Comparison of ENCODE assay signal across 8 cellular contexts in the genomic region with DNA sequence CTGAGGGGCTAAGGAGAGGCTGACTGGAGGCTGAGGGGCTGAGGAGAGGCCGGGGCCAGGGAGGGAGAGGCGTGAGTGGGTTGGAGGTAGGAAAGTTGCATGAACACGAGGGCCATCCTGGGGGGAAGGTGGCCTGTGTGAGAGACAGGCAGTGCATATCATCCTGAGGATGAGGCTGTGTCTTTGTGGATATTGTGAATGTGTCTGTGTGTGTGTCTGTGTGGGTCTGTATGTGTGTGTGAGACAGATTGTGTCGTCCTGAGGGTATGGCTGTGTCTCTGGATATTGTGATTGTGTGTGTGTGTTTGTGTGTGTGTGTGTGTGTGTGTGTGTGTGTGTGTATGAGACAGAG. TPM values are rescaled to one million over a fixed set of nuclear protein-coding genes. Genes with fewer than 3 reads are reported as not detected.
DNase-seq lines count a peak whose midpoint lies in the region; ATAC-seq, FAIRE-seq and TF ChIP-seq lines count a peak whose summit lies in the region.

No MANE protein-coding gene starts in this region.

- H3K23me2 ChIP-seq in H9 (ENCODE audit: insufficient read length, low read depth, low read length, poor library complexity, severe bottlenecking): peaks cover 5% of the 10 kb centered on the region

- no peak overlapping the region for H3K23ac ChIP-seq in H9 (ENCODE audit: insufficient read length, low read depth, low read length)

- no peak for FAIRE-seq in A549 (lab: Jason Lieb, UNC)
- FAIRE-seq in GM19239 (lab: Jason Lieb, UNC): no peak

- no peak overlapping the region for H2BK5ac ChIP-seq in H9 (ENCODE audit: insufficient read length, low read length)

- TF ChIP-seq CTCF in A549 (IDR thresholded peaks at IDR 0.05) (no peak), H9 (conservative IDR thresholded peaks at IDR 0.05) (no peak), WI38 (IDR thresholded peaks at IDR 0.05; ENCODE audit: low read depth, low read length) (no peak), hepatocyte (IDR thresholded peaks at IDR 0.05; ENCODE audit: poor library complexity) (no peak)

- H3K79me2 ChIP-seq in H9 (ENCODE audit: insufficient read depth, low read length) (peaks cover 2% of the 10 kb centered on the region; the same call in 1 of the 2 replicates), hepatocyte (peaks cover 44% of the 10 kb centered on the region)

- no peak overlapping the region for H2AFZ ChIP-seq in H9 (ENCODE audit: low read length)
- peak overlapping the region; percentile 55 for H2AFZ ChIP-seq in hepatocyte

- no peak for TF ChIP-seq EP300 in A549 (IDR thresholded peaks at IDR 0.05)

- H3T11ph ChIP-seq in H9 (ENCODE audit: low read length): no peak overlapping the region

- peak overlapping the region; percentile 98 for H3K4me3 Mint-ChIP-seq in H9
- peak overlapping the region; percentile 88 for H3K4me3 Mint-ChIP-seq in stimulated activated effector memory CD8-positive, alpha-beta T cell treated with anti-CD3 and anti-CD28 coated beads, Interleukin-12 subunit alpha, Interleukin-12 subunit beta, amount 100 ng/mL, for 72 hours

- H4K8ac ChIP-seq in H9 (replicated peaks; ENCODE audit: insufficient read length, low read depth, low read length): no peak overlapping the region

- H3K18ac ChIP-seq in H9 (ENCODE audit: insufficient read length, low read depth, low read length): no peak overlapping the region

- no peaks in the 10 kb centered on the region for H4K20me1 ChIP-seq in H9 (ENCODE audit: control insufficient read depth, insufficient read depth, insufficient read length)
- H4K20me1 ChIP-seq in hepatocyte (ENCODE audit: insufficient read depth, poor library complexity, severe bottlenecking): no peaks in the 10 kb centered on the region

- WGBS in A549 (ENCODE audit: missing lambda C conversion rate): 0% methylated on average over 4 of the region's 4 CpGs
- WGBS in H9 (ENCODE audit: extremely low coverage, insufficient read length, low lambda C conversion rate): no CpG with 5 or more reads among the region's 4 CpGs
- WGBS in hepatocyte (ENCODE audit: low lambda C conversion rate, missing lambda C conversion rate): 0% methylated on average over 1 of the region's 4 CpGs

- H3K27me3 Mint-ChIP-seq in H9 (ENCODE audit: low read depth): no peaks in the 10 kb centered on the region

- H2BK20ac ChIP-seq in H9 (ENCODE audit: low read depth, low read length, poor library complexity, severe bottlenecking): no peak overlapping the region

- no peaks in the 10 kb centered on the region for H3K36me3 ChIP-seq in hepatocyte (replicated peaks; ENCODE audit: insufficient read depth, low read depth)

- H3K4ac ChIP-seq in H9 (ENCODE audit: low read depth, low read length): no peak overlapping the region

- H3K9me2 ChIP-seq in hepatocyte (replicated peaks; ENCODE audit: insufficient read depth): no peaks in the 10 kb centered on the region

- H3K4me1 ChIP-seq in A549 (no peaks in the 10 kb centered on the region), H9 (ENCODE audit: insufficient read depth, low read length) (no peaks in the 10 kb centered on the region; the same call in 1 of the 2 replicates), hepatocyte (ENCODE audit: insufficient read depth) (peaks cover 5% of the 10 kb centered on the region)

- DNase-seq in A549 (ENCODE audit: low read depth in 1 of 2, low spot score in 1 of 2) (no peak), H9 (no peak), hepatocyte (ENCODE audit: low spot score) (no peak), GM19239 (ENCODE audit: insufficient read length, low spot score) (no peak), DMS53 treated with DMSO at 0.1 percent for 48 hours (lab: John Stamatoyannopoulos, UW; ENCODE audit: unreplicated experiment) (no peak)
- no peak for DNase-seq in stimulated activated effector memory CD8-positive, alpha-beta T cell treated with anti-CD3 and anti-CD28 coated beads, Interleukin-12 subunit alpha, Interleukin-12 subunit beta, amount 100 ng/mL, for 72 hours (ENCODE audit: low spot score in 2 of 2)

- H2BK120ac ChIP-seq in H9 (ENCODE audit: low read depth, low read length, poor library complexity, severe bottlenecking): no peak overlapping the region

- peak; percentile 64 to 74 for ATAC-seq in A549
- peak; percentile 59 for ATAC-seq in stimulated activated effector memory CD8-positive, alpha-beta T cell treated with anti-CD3 and anti-CD28 coated beads, Interleukin-12 subunit alpha, Interleukin-12 subunit beta, amount 100 ng/mL, for 72 hours
- ATAC-seq in GM18520 (IDR thresholded peaks at IDR 0.05; ENCODE audit: unreplicated experiment): no peak

- H4K5ac ChIP-seq in H9 (ENCODE audit: insufficient read length, low read depth, low read length): no peak overlapping the region

- H4K91ac ChIP-seq in H9 (ENCODE audit: insufficient read length, low read depth, low read length): no peak overlapping the region

- peaks cover 8% of the 10 kb centered on the region in 2 experiments for H3K4me1 Mint-ChIP-seq in H9
- H3K4me1 Mint-ChIP-seq in stimulated activated effector memory CD8-positive, alpha-beta T cell treated with anti-CD3 and anti-CD28 coated beads, Interleukin-12 subunit alpha, Interleukin-12 subunit beta, amount 100 ng/mL, for 72 hours: peaks cover 32% of the 10 kb centered on the region

- H3K27me3 ChIP-seq in H9 (ENCODE audit: insufficient read depth, low read length) (no peaks in the 10 kb centered on the region), hepatocyte (no peaks in the 10 kb centered on the region)

- no peak for TF ChIP-seq POLR2A in A549 (IDR thresholded peaks at IDR 0.05; ENCODE audit: low read length)

- peak overlapping the region; percentile 60 for H3K4me3 ChIP-seq in A549
- H3K4me3 ChIP-seq in WI38 (ENCODE audit: low read depth, low read length): peak overlapping the region; percentile 81
- H3K4me3 ChIP-seq in hepatocyte: peak overlapping the region; percentile 79

- peaks cover 47 to 71% of the 10 kb centered on the region in 2 experiments for H3K9me3 Mint-ChIP-seq in H9
- peaks cover 14% of the 10 kb centered on the region for H3K9me3 Mint-ChIP-seq in stimulated activated effector memory CD8-positive, alpha-beta T cell treated with anti-CD3 and anti-CD28 coated beads, Interleukin-12 subunit alpha, Interleukin-12 subunit beta, amount 100 ng/mL, for 72 hours

- H3K36me3 Mint-ChIP-seq in H9 (ENCODE audit: insufficient read depth in 1 of 3, low read depth in 3 of 3): peaks cover 17 to 34% (median 32%) of the 10 kb centered on the region in 3 experiments
- peaks cover 27% of the 10 kb centered on the region for H3K36me3 Mint-ChIP-seq in stimulated activated effector memory CD8-positive, alpha-beta T cell treated with anti-CD3 and anti-CD28 coated beads, Interleukin-12 subunit alpha, Interleukin-12 subunit beta, amount 100 ng/mL, for 72 hours

- POLR2A ChIA-PET in A549 (lab: Yijun Ruan, JAX): interaction anchor here (0.7 to 1.4 kb wide), 5 partner anchors 27 to 1813 kb away, joined by 3 to 9 read pairs (median 3); a partner anchor contains a TSS

- peak overlapping the region; percentile 63 for H3K9ac ChIP-seq in H9 (ENCODE audit: extremely low read depth, insufficient read length, low read length)

- peak overlapping the region; percentile 70 for H3K4me2 ChIP-seq in A549
- H3K4me2 ChIP-seq in H9 (ENCODE audit: insufficient read depth, insufficient read length, low read length): peak overlapping the region; percentile 70
- peak overlapping the region; percentile 89 for H3K4me2 ChIP-seq in hepatocyte

- H2BK15ac ChIP-seq in H9 (ENCODE audit: low read depth, low read length): no peak overlapping the region

- H3K27ac Mint-ChIP-seq in H9: peak overlapping the region in 2 of 3 experiments; percentile 86 to 96; a peak in 5 of 7 replicates
- H3K27ac Mint-ChIP-seq in stimulated activated effector memory CD8-positive, alpha-beta T cell treated with anti-CD3 and anti-CD28 coated beads, Interleukin-12 subunit alpha, Interleukin-12 subunit beta, amount 100 ng/mL, for 72 hours: peak overlapping the region; percentile 93

- no peak overlapping the region for H2BK12ac ChIP-seq in H9 (ENCODE audit: insufficient read length, low read depth, low read length)

- H2AK5ac ChIP-seq in H9 (ENCODE audit: insufficient read length, low read length): no peak overlapping the region

- no peak for TF ChIP-seq RAD21 in A549 (conservative IDR thresholded peaks at IDR 0.05 in 1 of 2, IDR thresholded peaks at IDR 0.05 in 1 of 2)

- CTCF ChIA-PET in A549 (lab: Yijun Ruan, JAX): no interaction called here

- peaks cover 3% of the 10 kb centered on the region for H3K79me1 ChIP-seq in H9 (ENCODE audit: insufficient read depth, low read depth, low read length, poor library complexity, severe bottlenecking)

- H3K9me3 ChIP-seq in A549: peaks cover 74% of the 10 kb centered on the region
- no peaks in the 10 kb centered on the region for H3K9me3 ChIP-seq in H9 (ENCODE audit: control insufficient read depth, low read depth, low read length)
- H3K9me3 ChIP-seq in hepatocyte (ENCODE audit: low read depth): peaks cover 10% of the 10 kb centered on the region

- peak overlapping the region; percentile 69 to 92 for H3K27ac ChIP-seq in A549
- H3K27ac ChIP-seq in H9 (ENCODE audit: insufficient read length, low read depth, low read length): no peak overlapping the region
- H3K27ac ChIP-seq in hepatocyte: no peak overlapping the region

- no peak overlapping the region for H3K56ac ChIP-seq in H9 (ENCODE audit: insufficient read length, low read depth, low read length)

- H3K14ac ChIP-seq in H9 (ENCODE audit: insufficient read depth, low read length): peak overlapping the region; percentile 4; the same call in 1 of the 2 replicates

RNA-seq across cellular contexts. Expression of a gene that starts 0.4 kb away (rescaled TPM):
- polyA plus RNA-seq in A549 (2011; rRNA removed): 6.7 and 6.8 TPM in 2 replicates
- polyA plus RNA-seq in A549 (2012; cell fraction: cytosol; rRNA removed): 10.0 and 15.1 TPM in 2 replicates
- polyA plus RNA-seq in A549 (2012; cell fraction: nucleus; rRNA removed): 8.1 and 10.7 TPM in 2 replicates
- 6.9 to 8.1 TPM (median 7.9 TPM) in 3 replicates for polyA plus RNA-seq in A549 (2017; fragmentation: RNase III; extraction: RNeasy Plus Mini Kit Qiagen cat#74134 plus additional on column Dnase treatment)
- polyA minus RNA-seq in A549 (2011; rRNA and poly(A)+ RNA removed): 8.0 and 8.6 TPM in 2 replicates
- total RNA-seq in H9 (2021): 7.2 TPM in 2 replicates
- total RNA-seq in hepatocyte: 5.2 and 9.5 TPM in 2 replicates
- 5.8 and 9.2 TPM in 2 replicates for polyA plus RNA-seq in hepatocyte

RNA-seq across cellular contexts. Expression of a gene that starts 28.3 kb away (rescaled TPM):
- polyA plus RNA-seq in A549 (2011; rRNA removed): 2.8 and 3.9 TPM in 2 replicates
- 0.78 and 0.89 TPM in 2 replicates for polyA plus RNA-seq in A549 (2012; cell fraction: cytosol; rRNA removed)
- 1.5 and 2.0 TPM in 2 replicates for polyA plus RNA-seq in A549 (2012; cell fraction: nucleus; rRNA removed)
- 1.6 to 1.7 TPM (median 1.7 TPM) in 3 replicates for polyA plus RNA-seq in A549 (2017; fragmentation: RNase III; extraction: RNeasy Plus Mini Kit Qiagen cat#74134 plus additional on column Dnase treatment)
- 1.3 and 1.7 TPM in 2 replicates for polyA minus RNA-seq in A549 (2011; rRNA and poly(A)+ RNA removed)
- 6.9 and 7.1 TPM in 2 replicates for total RNA-seq in H9 (2021)
- total RNA-seq in hepatocyte: 2.5 and 4.9 TPM in 2 replicates
- 1.7 and 1.8 TPM in 2 replicates for polyA plus RNA-seq in hepatocyte

RNA-seq across cellular contexts. Expression of a gene that starts 47.4 kb away (rescaled TPM):
- polyA plus RNA-seq in A549 (2011; rRNA removed) (0.15 TPM in 1 of 2 replicates, not detected in the other), A549 (2017; fragmentation: RNase III; extraction: RNeasy Plus Mini Kit Qiagen cat#74134 plus additional on column Dnase treatment) (not detected in 3 replicates), hepatocyte (0.45 and 0.47 TPM in 2 replicates)
- polyA plus RNA-seq in A549 (2012; cell fraction: cytosol; rRNA removed): not detected in 2 replicates
- 0.09 TPM in 1 of 2 replicates, not detected in the other for polyA plus RNA-seq in A549 (2012; cell fraction: nucleus; rRNA removed)
- not detected in 2 replicates for polyA minus RNA-seq in A549 (2011; rRNA and poly(A)+ RNA removed)
- total RNA-seq in H9 (2021) (0.26 and 0.28 TPM in 2 replicates), hepatocyte (not detected in 2 replicates)

RNA-seq across cellular contexts. Expression of a gene that starts 56.8 kb away (rescaled TPM):
- polyA plus RNA-seq in A549 (2011; rRNA removed) (7.9 and 8.1 TPM in 2 replicates), A549 (2017; fragmentation: RNase III; extraction: RNeasy Plus Mini Kit Qiagen cat#74134 plus additional on column Dnase treatment) (2.4 to 2.8 TPM (median 2.7 TPM) in 3 replicates), hepatocyte (3.5 and 4.1 TPM in 2 replicates)
- polyA plus RNA-seq in A549 (2012; cell fraction: cytosol; rRNA removed): 1.3 and 1.4 TPM in 2 replicates
- polyA plus RNA-seq in A549 (2012; cell fraction: nucleus; rRNA removed): 1.4 and 1.6 TPM in 2 replicates
- polyA minus RNA-seq in A549 (2011; rRNA and poly(A)+ RNA removed): 4.3 and 4.9 TPM in 2 replicates
- total RNA-seq in H9 (2021) (3.2 and 3.8 TPM in 2 replicates), hepatocyte (4.7 and 5.7 TPM in 2 replicates)

Comparison
In these comparisons a context has a peak if more than half of its experiments do, and no peak if none do; other contexts are left out.
1. H3K27ac ChIP-seq: peak in A549 (2 of 2); none in H9 (single experiment) and hepatocyte (single experiment).
2. Peak in every context shown above with its lines, with median percentiles within 50 percentile points of each other: H3K4me2 ChIP-seq and H3K4me3 ChIP-seq.